In the genomic region with DNA sequence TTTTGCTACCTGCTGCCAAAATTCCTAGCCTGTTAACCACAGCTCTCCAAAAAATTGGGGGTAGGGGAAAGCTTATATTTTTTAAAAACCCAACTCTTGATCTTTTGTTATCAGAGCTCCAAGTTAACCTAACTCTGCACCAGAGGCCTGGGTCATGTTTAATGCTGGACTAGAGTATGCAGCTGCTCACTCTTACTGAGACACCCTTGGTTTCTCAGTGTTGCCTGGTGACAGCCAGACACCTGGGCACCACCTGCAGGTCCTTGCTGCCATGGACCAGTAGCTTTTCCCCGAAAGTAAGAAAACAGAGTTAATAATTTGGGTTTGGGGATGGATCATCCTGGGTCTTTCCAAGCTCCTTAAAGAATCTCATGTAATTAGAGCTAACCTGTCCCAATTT, we compare ENCODE assay signal across 28 cellular contexts. TPM values are rescaled to one million over a fixed set of nuclear protein-coding genes. Genes with fewer than 3 reads are reported as not detected.
"Had no signal": no experiment of that assay in that cellular context is flagged by ENCODE, and none has a peak within 500 bp of the region (broad histone marks: within the 10 kb centered on the region; RNA-seq: fewer than 3 reads in every experiment).

No MANE protein-coding gene starts in this region.

- FAIRE-seq: bronchial epithelial cell had no signal

- H3K36me3 Mint-ChIP-seq: activated naive CD4-positive, alpha-beta T cell treated with anti-CD3 and anti-CD28 coated beads, Interleukin-2, amount 10 ng/mL, durations not matched to agents 7 days and 5 days; activated naive CD8-positive, alpha-beta T cell treated with anti-CD3 and anti-CD28 coated beads for 36 hours had no signal

- DNase-seq: activated CD4-positive, alpha-beta memory T cell treated with anti-CD3 and anti-CD28 coated beads, Interleukin-2, amount 10 ng/mL, durations not matched to agents 7 days and 5 days; activated CD4-positive, alpha-beta T cell treated with anti-CD3 and anti-CD28 coated beads for 36 hours; activated CD4-positive, alpha-beta T cell treated with anti-CD3 and anti-CD28 coated beads, Interleukin-2, amount 50 U/mL, for 1 hour; activated gamma-delta T cell treated with Interleukin-2 at 50 U/mL for 16 hours; activated naive CD4-positive, alpha-beta T cell treated with anti-CD3 and anti-CD28 coated beads, Interleukin-2, amount 10 ng/mL, durations not matched to agents 7 days and 5 days; activated naive CD8-positive, alpha-beta T cell treated with anti-CD3 and anti-CD28 coated beads for 36 hours; activated T-cell treated with anti-CD3 and anti-CD28 coated beads for 4 hours; activated T-cell treated with anti-CD3 and anti-CD28 coated beads, Interleukin-2, amount 50 U/mL, for 48 hours; adrenal gland; aorta; cortex of kidney; NCI-H1092; NCI-H146; NCI-H187 treated with DMSO at 0.1 percent for 48 hours; NCI-H2081 treated with DMSO at 0.1 percent for 48 hours; NCI-H446; NK-92 treated with Interleukin-12 subunit alpha and Interleukin-12 subunit beta, amount 100 ng/mL, for 24 hours; Peyer's patch; Right ventricle myocardium superior; SJCRH30; SK-N-SH; T-helper 1 cell; WERI-Rb-1 had no signal

- H3K4me1 Mint-ChIP-seq: activated CD4-positive, alpha-beta memory T cell treated with anti-CD3 and anti-CD28 coated beads, Interleukin-2, amount 10 ng/mL, durations not matched to agents 7 days and 5 days; activated CD4-positive, alpha-beta T cell treated with anti-CD3 and anti-CD28 coated beads for 36 hours; activated naive CD4-positive, alpha-beta T cell treated with anti-CD3 and anti-CD28 coated beads, Interleukin-2, amount 10 ng/mL, durations not matched to agents 7 days and 5 days; activated naive CD8-positive, alpha-beta T cell treated with anti-CD3 and anti-CD28 coated beads for 36 hours; activated T-helper 17 cell treated with anti-CD3 and anti-CD28 coated beads, Interleukin-2, amount 50 U/mL, for 72 hours; central memory CD8-positive, alpha-beta T cell had no signal

- ATAC-seq: activated CD4-positive, alpha-beta T cell treated with anti-CD3 and anti-CD28 coated beads for 36 hours; activated T-helper 17 cell treated with anti-CD3 and anti-CD28 coated beads, Interleukin-2, amount 50 U/mL, for 72 hours had no signal

- H3K4me3 Mint-ChIP-seq: activated CD4-positive, alpha-beta memory T cell treated with anti-CD3 and anti-CD28 coated beads, Interleukin-2, amount 10 ng/mL, durations not matched to agents 7 days and 5 days; activated CD4-positive, alpha-beta T cell treated with anti-CD3 and anti-CD28 coated beads for 36 hours; activated naive CD4-positive, alpha-beta T cell treated with anti-CD3 and anti-CD28 coated beads, Interleukin-2, amount 10 ng/mL, durations not matched to agents 7 days and 5 days; activated naive CD8-positive, alpha-beta T cell treated with anti-CD3 and anti-CD28 coated beads for 36 hours; activated T-helper 17 cell treated with anti-CD3 and anti-CD28 coated beads, Interleukin-2, amount 50 U/mL, for 72 hours; central memory CD8-positive, alpha-beta T cell had no signal

- H3K27me3 Mint-ChIP-seq: activated CD4-positive, alpha-beta memory T cell treated with anti-CD3 and anti-CD28 coated beads, Interleukin-2, amount 10 ng/mL, durations not matched to agents 7 days and 5 days; activated naive CD4-positive, alpha-beta T cell treated with anti-CD3 and anti-CD28 coated beads, Interleukin-2, amount 10 ng/mL, durations not matched to agents 7 days and 5 days; activated naive CD8-positive, alpha-beta T cell treated with anti-CD3 and anti-CD28 coated beads for 36 hours had no signal

- H3K27ac Mint-ChIP-seq: activated CD4-positive, alpha-beta memory T cell treated with anti-CD3 and anti-CD28 coated beads, Interleukin-2, amount 10 ng/mL, durations not matched to agents 7 days and 5 days; activated CD4-positive, alpha-beta T cell treated with anti-CD3 and anti-CD28 coated beads for 36 hours; activated naive CD4-positive, alpha-beta T cell treated with anti-CD3 and anti-CD28 coated beads, Interleukin-2, amount 10 ng/mL, durations not matched to agents 7 days and 5 days; activated naive CD8-positive, alpha-beta T cell treated with anti-CD3 and anti-CD28 coated beads for 36 hours; activated T-helper 17 cell treated with anti-CD3 and anti-CD28 coated beads, Interleukin-2, amount 50 U/mL, for 72 hours had no signal

- H3K9me3 Mint-ChIP-seq: activated naive CD4-positive, alpha-beta T cell treated with anti-CD3 and anti-CD28 coated beads, Interleukin-2, amount 10 ng/mL, durations not matched to agents 7 days and 5 days; activated naive CD8-positive, alpha-beta T cell treated with anti-CD3 and anti-CD28 coated beads for 36 hours; central memory CD8-positive, alpha-beta T cell had no signal

RNA-seq across cellular contexts. Expression of a gene that starts 30.1 kb away (rescaled TPM):
- total RNA-seq: activated CD4-positive, alpha-beta memory T cell treated with anti-CD3 and anti-CD28 coated beads, Interleukin-2, amount 10 ng/mL, durations not matched to agents 7 days and 5 days; activated CD4-positive, alpha-beta T cell treated with anti-CD3 and anti-CD28 coated beads for 36 hours; activated CD8-positive, alpha-beta memory T cell treated with anti-CD3 and anti-CD28 coated beads for 36 hours; activated naive CD8-positive, alpha-beta T cell treated with anti-CD3 and anti-CD28 coated beads for 36 hours; activated T-helper 17 cell treated with anti-CD3 and anti-CD28 coated beads, Interleukin-2, amount 50 U/mL, for 72 hours; bronchial epithelial cell; Right ventricle myocardium superior; SJCRH30; T-helper 2 cell treated with Interferon-gamma antibody and Interleukin-4, amounts not matched to agents 100 ng/mL and 5 ng/mL, for 36 hours had no signal
